In genomic region chr16:18384098-18384636, GRCh38 we compare ENCODE assay signal across 4 cellular contexts. TPM values are rescaled to one million over a fixed set of nuclear protein-coding genes. Genes with fewer than 3 reads are reported as not detected.
"Had no signal": no experiment of that assay in that cellular context is flagged by ENCODE, and none has a peak within 500 bp of the region (broad histone marks: within the 10 kb centered on the region; RNA-seq: fewer than 3 reads in every experiment).

No MANE protein-coding gene starts in this region.

RNA-seq across cellular contexts. Expression of gene NPIPA8, which starts 47.6 kb away (rescaled TPM):
- total RNA-seq: dermis blood vessel endothelial cell, epithelial cell of proximal tubule, hepatocyte, mononuclear cell had no signal
- polyA plus RNA-seq: hepatocyte had no signal
